In the genomic region with DNA sequence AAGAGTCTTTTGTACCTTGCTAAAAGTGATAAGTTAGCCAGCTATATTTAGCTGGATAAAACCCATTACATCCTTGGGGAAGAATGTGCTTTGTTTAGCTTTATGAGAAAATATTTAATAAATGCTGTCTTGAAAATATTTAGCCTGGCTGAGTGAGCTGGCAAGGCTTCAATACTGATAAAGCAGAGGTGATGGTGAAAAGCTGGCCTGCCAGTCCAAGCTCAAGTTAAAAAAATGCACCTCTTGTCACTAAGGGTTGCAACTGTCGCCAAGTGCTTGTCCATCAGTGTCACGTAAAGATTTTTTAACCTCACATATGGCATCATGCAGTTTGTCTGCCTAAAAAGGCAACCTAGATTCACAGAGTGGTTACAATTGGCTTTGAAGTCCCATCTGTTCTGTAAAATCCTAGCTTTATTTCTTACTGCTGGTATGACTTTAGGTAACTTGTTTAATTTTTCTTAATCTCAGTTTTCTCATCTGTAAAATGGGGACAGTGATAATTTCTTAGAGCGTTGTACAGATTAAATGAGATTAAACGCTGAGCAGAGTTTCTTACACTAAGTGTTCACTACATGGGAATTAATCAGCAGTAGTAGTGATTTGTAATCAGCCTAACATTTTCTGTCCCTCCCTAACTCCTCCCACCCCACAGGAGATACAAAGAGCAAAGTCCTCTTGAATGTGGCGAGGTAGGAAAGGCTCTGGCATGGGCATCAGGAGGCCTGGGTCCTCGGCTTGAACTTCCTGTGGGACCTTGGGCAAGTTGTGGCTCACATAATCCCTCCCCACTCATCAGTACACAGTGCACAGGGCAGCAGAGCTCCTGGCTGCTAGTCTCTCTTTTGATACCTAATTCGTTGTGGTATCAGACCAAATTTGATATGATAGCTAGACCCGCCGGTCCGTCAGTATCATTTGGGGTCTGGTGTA, we compare ENCODE assay signal across 10 cellular contexts. TPM values are rescaled to one million over a fixed set of nuclear protein-coding genes. Genes with fewer than 3 reads are reported as not detected.
DNase-seq lines count a peak whose midpoint lies in the region; ATAC-seq, FAIRE-seq and TF ChIP-seq lines count a peak whose summit lies in the region.
"Had no signal": no experiment of that assay in that cellular context is flagged by ENCODE, and none has a peak within 500 bp of the region (broad histone marks: within the 10 kb centered on the region; RNA-seq: fewer than 3 reads in every experiment).

No MANE protein-coding gene starts in this region.

- H3K4me3 ChIP-seq in spleen (no peak overlapping the region), MM.1S (ENCODE audit: low read length) (no peak overlapping the region)

- TF ChIP-seq POLR2A in spleen (IDR thresholded peaks at IDR 0.05): no peak

- peak; percentile 53 for FAIRE-seq in islet of Langerhans (lab: Jason Lieb, UNC)

- TF ChIP-seq CTCF in spleen (IDR thresholded peaks at IDR 0.05 in 8 of 11, conservative IDR thresholded peaks at IDR 0.05 in 3 of 11): no peak
- TF ChIP-seq CTCF in MM.1S (IDR thresholded peaks at IDR 0.05; ENCODE audit: low read length): no peak
- no peak for TF ChIP-seq CTCF in GM13976 (IDR thresholded peaks at IDR 0.05; ENCODE audit: borderline replicate concordance, control extremely low read depth, extremely low read depth, insufficient read depth, missing control alignments)

- H4K20me1 ChIP-seq in MM.1S (ENCODE audit: insufficient read depth, low read length): no peaks in the 10 kb centered on the region

- no peaks in the 10 kb centered on the region for H3K9me2 ChIP-seq in MM.1S (replicated peaks; ENCODE audit: insufficient read depth, low read length)

- H3K27ac ChIP-seq in spleen: peak overlapping the region; percentile 30 to 76 (median 61)
- H3K27ac ChIP-seq in MM.1S (ENCODE audit: low read length): no peak overlapping the region
- H3K27ac ChIP-seq: KMS-11 had no signal

- H3K4me1 ChIP-seq in spleen (peaks cover 45 to 92% (median 86%) of the 10 kb centered on the region in 6 donors), MM.1S (ENCODE audit: low read length) (no peaks in the 10 kb centered on the region)

- H2AFZ ChIP-seq in MM.1S (ENCODE audit: low read length): no peak overlapping the region

- no peaks in the 10 kb centered on the region for H3K36me3 ChIP-seq in spleen
- no peaks in the 10 kb centered on the region for H3K36me3 ChIP-seq in MM.1S (replicated peaks; ENCODE audit: insufficient read depth, low read length)

- H3K27me3 ChIP-seq in spleen (replicated peaks in 1 of 7): no peaks in the 10 kb centered on the region
- no peaks in the 10 kb centered on the region for H3K27me3 ChIP-seq in MM.1S (replicated peaks; ENCODE audit: insufficient read depth, low read length)

- ATAC-seq in HG02981 (IDR thresholded peaks at IDR 0.05; ENCODE audit: unreplicated experiment): no peak
- ATAC-seq: HCT116 had no signal

- H3K9ac ChIP-seq in MM.1S (ENCODE audit: low read length): no peak overlapping the region
- H3K9ac ChIP-seq: KMS-11 had no signal

- H3F3A ChIP-seq in MM.1S (ENCODE audit: insufficient read depth, low read length): no peaks in the 10 kb centered on the region

- H3K9me3 ChIP-seq in spleen (no peaks in the 10 kb centered on the region), MM.1S (replicated peaks; ENCODE audit: insufficient read depth, low read length) (no peaks in the 10 kb centered on the region)

- DNase-seq in EL: peak; percentile 70
- DNase-seq in amniotic epithelial cell (ENCODE audit: low read depth): peak; percentile 86
- DNase-seq in spleen: no peak
- no peak for DNase-seq in anterior cingulate cortex (lab: John Stamatoyannopoulos, UW)
- no peak for DNase-seq in MM.1S
- no peak for DNase-seq in GM13976 (ENCODE audit: low spot score)

- in situ Hi-C loops in GM13976 (cut with MboI; ENCODE audit: low sequenced_read_pairs, unreplicated experiment): no loop called here

- no peak overlapping the region for H3K4me2 ChIP-seq in MM.1S (ENCODE audit: low read depth, low read length)
- H3K4me2 ChIP-seq: KMS-11 had no signal

- intact Hi-C loops in spleen (cut with DNase I; ENCODE audit: low total_unique reads): no loop called here

- 71 to 87% (median 78%) methylated on average over 9 to 10 of the region's 10 CpGs for WGBS in spleen, 5 donors

- H3K79me2 ChIP-seq in MM.1S (ENCODE audit: low read length): 0 out of 2 replicates have a peak, but pooled peaks cover 5% of the 10 kb centered on the region

RNA-seq across cellular contexts. Expression of gene PIK3R1, which starts 48.7 kb away (rescaled TPM):
- total RNA-seq in spleen: 100 to 1,000 TPM in 5 of 7 donors, 10 to 100 TPM in 2; 72.7 to 200 (median 123) TPM
- 10 to 100 TPM in 1 of 3 donors, 1 to 10 TPM in 2; 4.9 to 15.1 (median 7.6) TPM for polyA plus RNA-seq in spleen

Comparison
In these comparisons a context has a peak if more than half of its experiments do, and no peak if none do; other contexts are left out.
1. DNase-seq: peak in EL (single experiment) and amniotic epithelial cell (single experiment); none in spleen (single experiment), anterior cingulate cortex (0 of 58), MM.1S (single experiment) and GM13976 (single experiment).